Comparison of ENCODE assay signal across 2 cellular contexts in genomic region chr16:59907671-59908070, GRCh38.
TF ChIP-seq lines count a peak whose summit lies in the region.

No MANE protein-coding gene starts in this region.

TF ChIP-seq in GM23338, 12 proteins besides CTCF, POLR2A, EP300 and RAD21 (continued from another document):
- TF ChIP-seq ZNF114 (CRISPR knock-in tag; IDR thresholded peaks at IDR 0.05) (no peak), EZH2 (IDR thresholded peaks at IDR 0.05; ENCODE audit: low read depth, unreplicated experiment) (no peak), JUNB (IDR thresholded peaks at IDR 0.05; ENCODE audit: unreplicated experiment) (no peak), STAT1 (IDR thresholded peaks at IDR 0.05; ENCODE audit: unreplicated experiment) (no peak), EZH2phosphoT487 (IDR thresholded peaks at IDR 0.05; ENCODE audit: unreplicated experiment) (no peak), POLR2AphosphoS5 (IDR thresholded peaks at IDR 0.05; ENCODE audit: low read depth) (no peak), ZNF331 (CRISPR knock-in tag; IDR thresholded peaks at IDR 0.05; ENCODE audit: low read depth) (no peak)
- TF ChIP-seq, protein P1, sequence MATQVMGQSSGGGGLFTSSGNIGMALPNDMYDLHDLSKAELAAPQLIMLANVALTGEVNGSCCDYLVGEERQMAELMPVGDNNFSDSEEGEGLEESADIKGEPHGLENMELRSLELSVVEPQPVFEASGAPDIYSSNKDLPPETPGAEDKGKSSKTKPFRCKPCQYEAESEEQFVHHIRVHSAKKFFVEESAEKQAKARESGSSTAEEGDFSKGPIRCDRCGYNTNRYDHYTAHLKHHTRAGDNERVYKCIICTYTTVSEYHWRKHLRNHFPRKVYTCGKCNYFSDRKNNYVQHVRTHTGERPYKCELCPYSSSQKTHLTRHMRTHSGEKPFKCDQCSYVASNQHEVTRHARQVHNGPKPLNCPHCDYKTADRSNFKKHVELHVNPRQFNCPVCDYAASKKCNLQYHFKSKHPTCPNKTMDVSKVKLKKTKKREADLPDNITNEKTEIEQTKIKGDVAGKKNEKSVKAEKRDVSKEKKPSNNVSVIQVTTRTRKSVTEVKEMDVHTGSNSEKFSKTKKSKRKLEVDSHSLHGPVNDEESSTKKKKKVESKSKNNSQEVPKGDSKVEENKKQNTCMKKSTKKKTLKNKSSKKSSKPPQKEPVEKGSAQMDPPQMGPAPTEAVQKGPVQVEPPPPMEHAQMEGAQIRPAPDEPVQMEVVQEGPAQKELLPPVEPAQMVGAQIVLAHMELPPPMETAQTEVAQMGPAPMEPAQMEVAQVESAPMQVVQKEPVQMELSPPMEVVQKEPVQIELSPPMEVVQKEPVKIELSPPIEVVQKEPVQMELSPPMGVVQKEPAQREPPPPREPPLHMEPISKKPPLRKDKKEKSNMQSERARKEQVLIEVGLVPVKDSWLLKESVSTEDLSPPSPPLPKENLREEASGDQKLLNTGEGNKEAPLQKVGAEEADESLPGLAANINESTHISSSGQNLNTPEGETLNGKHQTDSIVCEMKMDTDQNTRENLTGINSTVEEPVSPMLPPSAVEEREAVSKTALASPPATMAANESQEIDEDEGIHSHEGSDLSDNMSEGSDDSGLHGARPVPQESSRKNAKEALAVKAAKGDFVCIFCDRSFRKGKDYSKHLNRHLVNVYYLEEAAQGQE (IDR thresholded peaks at IDR 0.05; ENCODE audit: unreplicated experiment): no peak
- TF ChIP-seq, protein P2, sequence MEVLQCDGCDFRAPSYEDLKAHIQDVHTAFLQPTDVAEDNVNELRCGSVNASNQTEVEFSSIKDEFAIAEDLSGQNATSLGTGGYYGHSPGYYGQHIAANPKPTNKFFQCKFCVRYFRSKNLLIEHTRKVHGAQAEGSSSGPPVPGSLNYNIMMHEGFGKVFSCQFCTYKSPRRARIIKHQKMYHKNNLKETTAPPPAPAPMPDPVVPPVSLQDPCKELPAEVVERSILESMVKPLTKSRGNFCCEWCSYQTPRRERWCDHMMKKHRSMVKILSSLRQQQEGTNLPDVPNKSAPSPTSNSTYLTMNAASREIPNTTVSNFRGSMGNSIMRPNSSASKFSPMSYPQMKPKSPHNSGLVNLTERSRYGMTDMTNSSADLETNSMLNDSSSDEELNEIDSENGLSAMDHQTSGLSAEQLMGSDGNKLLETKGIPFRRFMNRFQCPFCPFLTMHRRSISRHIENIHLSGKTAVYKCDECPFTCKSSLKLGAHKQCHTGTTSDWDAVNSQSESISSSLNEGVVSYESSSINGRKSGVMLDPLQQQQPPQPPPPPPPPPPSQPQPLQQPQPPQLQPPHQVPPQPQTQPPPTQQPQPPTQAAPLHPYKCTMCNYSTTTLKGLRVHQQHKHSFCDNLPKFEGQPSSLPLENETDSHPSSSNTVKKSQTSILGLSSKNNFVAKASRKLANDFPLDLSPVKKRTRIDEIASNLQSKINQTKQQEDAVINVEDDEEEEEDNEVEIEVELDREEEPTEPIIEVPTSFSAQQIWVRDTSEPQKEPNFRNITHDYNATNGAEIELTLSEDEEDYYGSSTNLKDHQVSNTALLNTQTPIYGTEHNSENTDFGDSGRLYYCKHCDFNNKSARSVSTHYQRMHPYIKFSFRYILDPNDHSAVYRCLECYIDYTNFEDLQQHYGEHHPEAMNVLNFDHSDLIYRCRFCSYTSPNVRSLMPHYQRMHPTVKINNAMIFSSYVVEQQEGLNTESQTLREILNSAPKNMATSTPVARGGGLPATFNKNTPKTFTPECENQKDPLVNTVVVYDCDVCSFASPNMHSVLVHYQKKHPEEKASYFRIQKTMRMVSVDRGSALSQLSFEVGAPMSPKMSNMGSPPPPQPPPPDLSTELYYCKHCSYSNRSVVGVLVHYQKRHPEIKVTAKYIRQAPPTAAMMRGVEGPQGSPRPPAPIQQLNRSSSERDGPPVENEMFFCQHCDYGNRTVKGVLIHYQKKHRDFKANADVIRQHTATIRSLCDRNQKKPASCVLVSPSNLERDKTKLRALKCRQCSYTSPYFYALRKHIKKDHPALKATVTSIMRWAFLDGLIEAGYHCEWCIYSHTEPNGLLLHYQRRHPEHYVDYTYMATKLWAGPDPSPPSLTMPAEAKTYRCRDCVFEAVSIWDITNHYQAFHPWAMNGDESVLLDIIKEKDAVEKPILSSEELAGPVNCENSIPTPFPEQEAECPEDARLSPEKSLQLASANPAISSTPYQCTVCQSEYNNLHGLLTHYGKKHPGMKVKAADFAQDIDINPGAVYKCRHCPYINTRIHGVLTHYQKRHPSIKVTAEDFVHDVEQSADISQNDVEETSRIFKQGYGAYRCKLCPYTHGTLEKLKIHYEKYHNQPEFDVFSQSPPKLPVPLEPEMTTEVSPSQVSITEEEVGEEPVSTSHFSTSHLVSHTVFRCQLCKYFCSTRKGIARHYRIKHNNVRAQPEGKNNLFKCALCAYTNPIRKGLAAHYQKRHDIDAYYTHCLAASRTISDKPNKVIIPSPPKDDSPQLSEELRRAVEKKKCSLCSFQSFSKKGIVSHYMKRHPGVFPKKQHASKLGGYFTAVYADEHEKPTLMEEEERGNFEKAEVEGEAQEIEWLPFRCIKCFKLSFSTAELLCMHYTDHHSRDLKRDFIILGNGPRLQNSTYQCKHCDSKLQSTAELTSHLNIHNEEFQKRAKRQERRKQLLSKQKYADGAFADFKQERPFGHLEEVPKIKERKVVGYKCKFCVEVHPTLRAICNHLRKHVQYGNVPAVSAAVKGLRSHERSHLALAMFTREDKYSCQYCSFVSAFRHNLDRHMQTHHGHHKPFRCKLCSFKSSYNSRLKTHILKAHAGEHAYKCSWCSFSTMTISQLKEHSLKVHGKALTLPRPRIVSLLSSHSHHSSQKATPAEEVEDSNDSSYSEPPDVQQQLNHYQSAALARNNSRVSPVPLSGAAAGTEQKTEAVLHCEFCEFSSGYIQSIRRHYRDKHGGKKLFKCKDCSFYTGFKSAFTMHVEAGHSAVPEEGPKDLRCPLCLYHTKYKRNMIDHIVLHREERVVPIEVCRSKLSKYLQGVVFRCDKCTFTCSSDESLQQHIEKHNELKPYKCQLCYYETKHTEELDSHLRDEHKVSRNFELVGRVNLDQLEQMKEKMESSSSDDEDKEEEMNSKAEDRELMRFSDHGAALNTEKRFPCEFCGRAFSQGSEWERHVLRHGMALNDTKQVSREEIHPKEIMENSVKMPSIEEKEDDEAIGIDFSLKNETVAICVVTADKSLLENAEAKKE (CRISPR knock-in tag; IDR thresholded peaks at IDR 0.05): no peak

TF ChIP-seq in WTC11, 78 proteins besides CTCF, POLR2A, EP300 and RAD21 (continued from another document):
- TF ChIP-seq AR (CRISPR knock-in tag; IDR thresholded peaks at IDR 0.05) (no peak), FOXJ3 (CRISPR knock-in tag; IDR thresholded peaks at IDR 0.05; ENCODE audit: borderline replicate concordance) (no peak), PRDM15 (CRISPR knock-in tag; IDR thresholded peaks at IDR 0.05) (no peak), RELA (CRISPR knock-in tag; IDR thresholded peaks at IDR 0.05; ENCODE audit: borderline replicate concordance) (no peak), SMAD3 (CRISPR knock-in tag; IDR thresholded peaks at IDR 0.05; ENCODE audit: borderline replicate concordance) (no peak), PREB (CRISPR knock-in tag; IDR thresholded peaks at IDR 0.05; ENCODE audit: borderline replicate concordance) (no peak)
